Comparison of ENCODE assay signal across 9 cellular contexts in genomic region chr3:134846943-134847342, GRCh38. TPM values are rescaled to one million over a fixed set of nuclear protein-coding genes. Genes with fewer than 3 reads are reported as not detected.
A peak's percentile ranks its signal among the peaks of the same experiment; 100 is the strongest.
DNase-seq lines count a peak whose midpoint lies in the region; ATAC-seq and TF ChIP-seq lines count a peak whose summit lies in the region.
"Had no signal": no experiment of that assay in that cellular context is flagged by ENCODE, and none has a peak within 500 bp of the region (broad histone marks: within the 10 kb centered on the region; RNA-seq: fewer than 3 reads in every experiment).

No MANE protein-coding gene starts in this region.

- H3K27ac Mint-ChIP-seq in H9, result peak overlapping the region in 1 of 3 experiments; percentile 80; a peak in 1 of 7 replicates
- H3K27ac Mint-ChIP-seq in activated naive CD4-positive, alpha-beta T cell treated with anti-CD3 and anti-CD28 coated beads for 36 hours, result no peak overlapping the region
- no peak overlapping the region for H3K27ac Mint-ChIP-seq in CD4-positive, alpha-beta T cell

- H3K4me3 Mint-ChIP-seq in H9, result no peak overlapping the region
- no peak overlapping the region for H3K4me3 Mint-ChIP-seq in activated naive CD4-positive, alpha-beta T cell treated with anti-CD3 and anti-CD28 coated beads for 36 hours
- H3K4me3 Mint-ChIP-seq in CD4-positive, alpha-beta T cell, result no peak overlapping the region

- no peak for TF ChIP-seq CTCF in H9 (conservative IDR thresholded peaks at IDR 0.05)
- no peak for TF ChIP-seq CTCF in CD4-positive, alpha-beta T cell (IDR thresholded peaks at IDR 0.05)

- H4K91ac ChIP-seq in H9 (ENCODE audit: insufficient read length, low read depth, low read length), result no peak overlapping the region

- H3K14ac ChIP-seq in H9 (ENCODE audit: insufficient read depth, low read length), result no peak overlapping the region

- H3K9ac ChIP-seq in H9 (ENCODE audit: extremely low read depth, insufficient read length, low read length), result no peak overlapping the region

- H4K20me1 ChIP-seq in H9 (ENCODE audit: control insufficient read depth, insufficient read depth, insufficient read length), result no peaks in the 10 kb centered on the region

- no peak overlapping the region for H4K5ac ChIP-seq in H9 (ENCODE audit: insufficient read length, low read depth, low read length)

- H3K79me2 ChIP-seq in H9 (ENCODE audit: insufficient read depth, low read length), result no peaks in the 10 kb centered on the region

- no peak overlapping the region for H3K18ac ChIP-seq in H9 (ENCODE audit: insufficient read length, low read depth, low read length)

- ATAC-seq in HG03571 (IDR thresholded peaks at IDR 0.05; ENCODE audit: unreplicated experiment), result no peak
- no peak for ATAC-seq in GM21619 (IDR thresholded peaks at IDR 0.05; ENCODE audit: unreplicated experiment)
- no peak for ATAC-seq in CD4-positive, alpha-beta T cell (ENCODE audit: poor library complexity)

- no peaks in the 10 kb centered on the region for H3K79me1 ChIP-seq in H9 (ENCODE audit: insufficient read depth, low read depth, low read length, poor library complexity, severe bottlenecking)

- H2BK20ac ChIP-seq in H9 (ENCODE audit: low read depth, low read length, poor library complexity, severe bottlenecking), result no peak overlapping the region

- H2AFZ ChIP-seq in H9 (ENCODE audit: low read length), result no peak overlapping the region

- H3T11ph ChIP-seq in H9 (ENCODE audit: low read length), result no peak overlapping the region

- H2BK5ac ChIP-seq in H9 (ENCODE audit: insufficient read length, low read length), result no peak overlapping the region

- no peak overlapping the region for H3K27ac ChIP-seq in H9 (ENCODE audit: insufficient read length, low read depth, low read length)
- no peak overlapping the region for H3K27ac ChIP-seq in CD4-positive, alpha-beta T cell (ENCODE audit: low read depth, low read length)
- H3K27ac ChIP-seq: HL-60 had no signal

- peaks cover 2% of the 10 kb centered on the region; the same call in 1 of the 2 replicates for H3K4me1 ChIP-seq in H9 (ENCODE audit: insufficient read depth, low read length)

- no peak overlapping the region for H2AK5ac ChIP-seq in H9 (ENCODE audit: insufficient read length, low read length)

- no peak overlapping the region for H3K4me2 ChIP-seq in H9 (ENCODE audit: insufficient read depth, insufficient read length, low read length)

- CTCF ChIA-PET in activated naive CD4-positive, alpha-beta T cell treated with anti-CD3 and anti-CD28 coated beads for 36 hours (lab: Charles Lee), result no interaction called here
- CTCF ChIA-PET in CD4-positive, alpha-beta T cell (lab: Charles Lee), result no interaction called here

- H3K9me3 ChIP-seq in H9 (ENCODE audit: control insufficient read depth, low read depth, low read length), result no peaks in the 10 kb centered on the region
- H3K9me3 ChIP-seq in CD4-positive, alpha-beta T cell (ENCODE audit: control insufficient read depth, low read length), result no peaks in the 10 kb centered on the region

- no peak overlapping the region for H3K56ac ChIP-seq in H9 (ENCODE audit: insufficient read length, low read depth, low read length)

- POLR2A ChIA-PET in CD4-positive, alpha-beta T cell (lab: Charles Lee), result no interaction called here

- no peak overlapping the region for H2BK15ac ChIP-seq in H9 (ENCODE audit: low read depth, low read length)

- DNase-seq in 8988T, result peak; percentile 24
- DNase-seq in H9, result peak; percentile 36
- DNase-seq in amniotic stem cell (lab: John Stamatoyannopoulos, UW), result peak; percentile 42
- peak; percentile 39 for DNase-seq in iris pigment epithelial cell (ENCODE audit: low read depth)
- DNase-seq in activated naive CD4-positive, alpha-beta T cell treated with anti-CD3 and anti-CD28 coated beads for 36 hours, result no peak
- no peak for DNase-seq in CD4-positive, alpha-beta T cell

- peaks cover 0 to 5% of the 10 kb centered on the region in 2 experiments; a peak in 4 of 5 replicates for H3K9me3 Mint-ChIP-seq in H9
- peaks cover 18% of the 10 kb centered on the region for H3K9me3 Mint-ChIP-seq in activated naive CD4-positive, alpha-beta T cell treated with anti-CD3 and anti-CD28 coated beads for 36 hours
- peaks cover 8% of the 10 kb centered on the region for H3K9me3 Mint-ChIP-seq in CD4-positive, alpha-beta T cell

- H3K27me3 Mint-ChIP-seq in H9 (ENCODE audit: low read depth), result peaks cover 3% of the 10 kb centered on the region
- peaks cover 5% of the 10 kb centered on the region for H3K27me3 Mint-ChIP-seq in activated naive CD4-positive, alpha-beta T cell treated with anti-CD3 and anti-CD28 coated beads for 36 hours (ENCODE audit: low read depth)
- H3K27me3 Mint-ChIP-seq in CD4-positive, alpha-beta T cell, result no peaks in the 10 kb centered on the region

- peaks cover 26% of the 10 kb centered on the region in 2 experiments for H3K4me1 Mint-ChIP-seq in H9
- H3K4me1 Mint-ChIP-seq in activated naive CD4-positive, alpha-beta T cell treated with anti-CD3 and anti-CD28 coated beads for 36 hours (ENCODE audit: low read depth), result no peaks in the 10 kb centered on the region
- no peaks in the 10 kb centered on the region for H3K4me1 Mint-ChIP-seq in CD4-positive, alpha-beta T cell (ENCODE audit: low read depth)

- no peak overlapping the region for H4K8ac ChIP-seq in H9 (replicated peaks; ENCODE audit: insufficient read length, low read depth, low read length)

- no CpG with 5 or more reads among the region's 10 CpGs for WGBS in H9 (ENCODE audit: extremely low coverage, insufficient read length, low lambda C conversion rate)

- no peak overlapping the region for H2BK12ac ChIP-seq in H9 (ENCODE audit: insufficient read length, low read depth, low read length)

- no peak overlapping the region for H3K4ac ChIP-seq in H9 (ENCODE audit: low read depth, low read length)

- intact Hi-C loops in activated naive CD4-positive, alpha-beta T cell treated with anti-CD3 and anti-CD28 coated beads for 36 hours (cut with micrococcal nuclease), result no loop called here
- intact Hi-C loops in CD4-positive, alpha-beta T cell (cut with DNase I, micrococcal nuclease), result no loop called here

- no peaks in the 10 kb centered on the region; a peak in 1 of 7 replicates for H3K36me3 Mint-ChIP-seq in H9 (ENCODE audit: insufficient read depth in 1 of 3, low read depth in 3 of 3)
- no peaks in the 10 kb centered on the region for H3K36me3 Mint-ChIP-seq in activated naive CD4-positive, alpha-beta T cell treated with anti-CD3 and anti-CD28 coated beads for 36 hours (ENCODE audit: low read depth)
- H3K36me3 Mint-ChIP-seq in CD4-positive, alpha-beta T cell (ENCODE audit: low read depth), result no peaks in the 10 kb centered on the region

- H2BK120ac ChIP-seq in H9 (ENCODE audit: low read depth, low read length, poor library complexity, severe bottlenecking), result no peak overlapping the region

- no peak overlapping the region for H3K23ac ChIP-seq in H9 (ENCODE audit: insufficient read length, low read depth, low read length)

- H3K23me2 ChIP-seq in H9 (ENCODE audit: insufficient read length, low read depth, low read length, poor library complexity, severe bottlenecking), result no peaks in the 10 kb centered on the region

- no peaks in the 10 kb centered on the region for H3K27me3 ChIP-seq in H9 (ENCODE audit: insufficient read depth, low read length)
- no peaks in the 10 kb centered on the region for H3K27me3 ChIP-seq in CD4-positive, alpha-beta T cell (ENCODE audit: control insufficient read depth, insufficient read depth, low read length)

RNA-seq across cellular contexts. Expression of gene EPHB1, which starts 51.9 kb away (rescaled TPM):
- total RNA-seq in H9 (2021), result 2.8 and 3.0 TPM in 2 replicates
- under 1 TPM in 1 of 2 experiments, not detected in 1; 0.32 TPM for total RNA-seq in activated naive CD4-positive, alpha-beta T cell treated with anti-CD3 and anti-CD28 coated beads for 36 hours
- under 1 TPM; 0.08 to 0.49 TPM for total RNA-seq in CD4-positive, alpha-beta T cell

Comparison
In these comparisons a context has a peak if more than half of its experiments do, and no peak if none do; other contexts are left out.
1. DNase-seq: peak in 8988T (single experiment), H9 (single experiment), amniotic stem cell (single experiment) and iris pigment epithelial cell (single experiment); none in activated naive CD4-positive, alpha-beta T cell treated with anti-CD3 and anti-CD28 coated beads for 36 hours (single experiment) and CD4-positive, alpha-beta T cell (0 of 10).